ENCODE assay signal across 24 cellular contexts in the genomic region with DNA sequence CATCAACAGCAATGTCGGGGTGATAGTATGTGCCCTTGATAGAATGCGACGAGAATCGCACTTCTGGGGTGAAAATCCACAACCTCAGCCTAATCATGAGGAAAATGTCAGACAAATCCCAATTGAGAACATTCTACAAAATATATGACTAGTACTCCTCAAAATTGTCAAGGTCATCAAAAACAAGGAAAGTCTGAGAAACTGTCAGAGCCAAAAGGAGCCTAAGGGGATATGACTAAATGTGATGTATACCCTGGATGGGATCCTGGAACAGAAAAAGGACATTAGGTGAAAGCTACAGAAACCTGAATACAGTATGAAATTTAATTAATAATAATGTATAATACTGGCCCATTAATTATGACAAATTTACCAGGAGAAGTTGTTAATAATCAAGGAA.
"Had no signal": no experiment of that assay in that cellular context is flagged by ENCODE, and none has a peak within 500 bp of the region (broad histone marks: within the 10 kb centered on the region; RNA-seq: fewer than 3 reads in every experiment).

No MANE protein-coding gene starts in this region.

- H3K4me3 ChIP-seq: SK-N-MC had no signal

- FAIRE-seq: astrocyte, TTC549 had no signal

- ATAC-seq: activated T-helper 17 cell treated with anti-CD3 and anti-CD28 coated beads, Interleukin-2, amount 50 U/mL, for 72 hours; Right ventricle myocardium inferior; T-cell had no signal

- H3K9ac ChIP-seq: KMS-11 had no signal

- H3K27ac ChIP-seq: KMS-11, SK-N-MC had no signal

- H3K4me2 ChIP-seq: KMS-11 had no signal

- DNase-seq: activated B cell treated with CpG ODN at 0.5 μM for 24 hours; activated CD4-positive, alpha-beta memory T cell treated with anti-CD3 and anti-CD28 coated beads, Interleukin-2, amount 10 ng/mL, durations not matched to agents 7 days and 5 days; activated CD4-positive, alpha-beta T cell treated with anti-CD3 and anti-CD28 coated beads, Interleukin-2, amount 10 ng/mL, durations not matched to agents 7 days and 5 days; activated gamma-delta T cell; activated naive CD4-positive, alpha-beta T cell treated with anti-CD3 and anti-CD28 coated beads for 36 hours; activated T-cell treated with anti-CD3 and anti-CD28 coated beads for 4 hours; activated T-cell treated with anti-CD3 and anti-CD28 coated beads, Interleukin-2, amount 50 U/mL, for 48 hours; amygdala; MM.1S; NCI-H1105; NCI-H1436; NCI-H1694 treated with DMSO at 0.1 percent for 48 hours; NCI-H2081; NCI-H510A treated with DMSO at 0.1 percent for 48 hours; NCI-H69; T-cell; T-helper 2 cell; T1000 had no signal
